Comparison of ENCODE assay signal across 1 cellular context in genomic region chr1:109383087-109383779, GRCh38.
TF ChIP-seq lines count a peak whose summit lies in the region.

No MANE protein-coding gene starts in this region.

TF ChIP-seq in WTC11, 78 proteins besides CTCF, POLR2A, EP300 and RAD21 (continued from another document):
- TF ChIP-seq ARID4B (CRISPR knock-in tag; IDR thresholded peaks at IDR 0.05; ENCODE audit: borderline replicate concordance) (no peak), ATF2 (CRISPR knock-in tag; IDR thresholded peaks at IDR 0.05; ENCODE audit: borderline replicate concordance, low read depth) (no peak), IRF2 (CRISPR knock-in tag; IDR thresholded peaks at IDR 0.05; ENCODE audit: borderline replicate concordance, low read depth) (no peak), TCF7 (CRISPR knock-in tag; IDR thresholded peaks at IDR 0.05; ENCODE audit: low read depth) (no peak), ZNF425 (CRISPR knock-in tag; conservative IDR thresholded peaks at IDR 0.05) (no peak)
